In the genomic region with DNA sequence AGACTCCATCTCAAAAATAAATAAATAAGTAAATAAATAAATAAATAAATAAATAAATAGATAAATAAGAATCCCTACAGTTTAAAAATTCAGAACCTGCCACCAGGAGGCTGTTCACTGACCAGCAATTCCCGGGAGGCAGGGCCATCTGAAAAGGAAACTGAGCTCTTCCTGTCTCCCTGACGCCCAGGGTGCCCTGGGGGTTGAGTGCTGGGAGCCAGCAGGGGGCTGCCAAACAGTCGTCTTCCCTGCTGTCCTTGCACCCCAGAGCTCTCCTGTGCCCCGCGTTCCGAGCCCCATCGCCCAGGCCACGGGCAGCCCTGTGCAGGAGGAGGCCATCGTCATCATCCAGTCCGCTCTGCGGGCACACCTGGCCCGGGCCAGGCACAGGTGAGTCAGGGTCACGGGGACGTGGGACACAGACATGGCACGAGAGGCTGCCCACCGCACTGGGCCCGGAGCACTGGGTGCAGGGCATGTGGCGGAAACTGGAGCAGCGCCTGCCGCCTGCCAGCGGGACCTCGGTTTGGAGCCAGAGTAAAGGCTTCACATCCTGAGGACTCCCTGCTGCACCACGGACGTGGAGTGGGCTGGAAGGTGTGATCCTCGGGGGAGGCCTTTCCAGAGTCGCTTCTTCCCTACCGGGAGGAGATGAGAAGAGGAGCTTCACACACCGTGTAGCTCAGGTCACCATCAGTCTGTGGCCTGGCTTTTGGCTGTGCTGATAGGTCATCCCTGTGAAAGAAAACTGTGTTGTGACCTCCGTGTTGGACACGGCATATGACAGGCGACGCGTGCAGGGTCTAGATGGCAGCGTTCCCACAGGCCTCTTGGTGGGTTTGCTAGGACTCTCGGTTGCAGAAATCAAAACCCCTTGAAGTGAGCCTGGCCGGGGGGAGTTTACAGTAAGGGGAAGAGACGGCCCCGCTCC, we compare ENCODE assay signal across 2 cellular contexts.
TF ChIP-seq lines count a peak whose summit lies in the region.

No MANE protein-coding gene starts in this region.

TF ChIP-seq in HepG2, 621 proteins besides CTCF, POLR2A, EP300 and RAD21:
- TF ChIP-seq IRX3 (CRISPR knock-in tag; IDR thresholded peaks at IDR 0.05; ENCODE audit: borderline replicate concordance, low read depth) (no peak), PREB (CRISPR knock-in tag; IDR thresholded peaks at IDR 0.05) (no peak), RBM22 (optimal IDR thresholded peaks at IDR 0.05; ENCODE audit: low read length) (no peak), ZNF7 (CRISPR knock-in tag; IDR thresholded peaks at IDR 0.05) (no peak), ZNF766 (CRISPR knock-in tag; IDR thresholded peaks at IDR 0.05; ENCODE audit: borderline replicate concordance) (no peak), RFXAP (CRISPR knock-in tag; IDR thresholded peaks at IDR 0.05; ENCODE audit: borderline replicate concordance) (no peak), TOPORS (CRISPR knock-in tag; IDR thresholded peaks at IDR 0.05) (no peak), YEATS4 (CRISPR knock-in tag; IDR thresholded peaks at IDR 0.05; ENCODE audit: borderline replicate concordance) (no peak), ZNF205 (CRISPR knock-in tag; IDR thresholded peaks at IDR 0.05) (no peak), ZNF350 (CRISPR knock-in tag; IDR thresholded peaks at IDR 0.05; ENCODE audit: borderline replicate concordance, low read depth) (no peak), NFIC (IDR thresholded peaks at IDR 0.05; ENCODE audit: low read length) (no peak)
- TF ChIP-seq, protein P1, sequence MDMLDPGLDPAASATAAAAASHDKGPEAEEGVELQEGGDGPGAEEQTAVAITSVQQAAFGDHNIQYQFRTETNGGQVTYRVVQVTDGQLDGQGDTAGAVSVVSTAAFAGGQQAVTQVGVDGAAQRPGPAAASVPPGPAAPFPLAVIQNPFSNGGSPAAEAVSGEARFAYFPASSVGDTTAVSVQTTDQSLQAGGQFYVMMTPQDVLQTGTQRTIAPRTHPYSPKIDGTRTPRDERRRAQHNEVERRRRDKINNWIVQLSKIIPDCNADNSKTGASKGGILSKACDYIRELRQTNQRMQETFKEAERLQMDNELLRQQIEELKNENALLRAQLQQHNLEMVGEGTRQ (IDR thresholded peaks at IDR 0.05; ENCODE audit: low read depth, low read length), result no peak
- TF ChIP-seq, protein P1 (CRISPR knock-in tag; IDR thresholded peaks at IDR 0.05; ENCODE audit: borderline replicate concordance), result no peak
- TF ChIP-seq, protein P2, sequence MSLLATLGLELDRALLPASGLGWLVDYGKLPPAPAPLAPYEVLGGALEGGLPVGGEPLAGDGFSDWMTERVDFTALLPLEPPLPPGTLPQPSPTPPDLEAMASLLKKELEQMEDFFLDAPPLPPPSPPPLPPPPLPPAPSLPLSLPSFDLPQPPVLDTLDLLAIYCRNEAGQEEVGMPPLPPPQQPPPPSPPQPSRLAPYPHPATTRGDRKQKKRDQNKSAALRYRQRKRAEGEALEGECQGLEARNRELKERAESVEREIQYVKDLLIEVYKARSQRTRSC (CRISPR knock-in tag; IDR thresholded peaks at IDR 0.05; ENCODE audit: low read depth), result no peak

TF ChIP-seq in H1, 55 proteins besides CTCF, POLR2A, EP300 and RAD21:
- TF ChIP-seq, protein P3, sequence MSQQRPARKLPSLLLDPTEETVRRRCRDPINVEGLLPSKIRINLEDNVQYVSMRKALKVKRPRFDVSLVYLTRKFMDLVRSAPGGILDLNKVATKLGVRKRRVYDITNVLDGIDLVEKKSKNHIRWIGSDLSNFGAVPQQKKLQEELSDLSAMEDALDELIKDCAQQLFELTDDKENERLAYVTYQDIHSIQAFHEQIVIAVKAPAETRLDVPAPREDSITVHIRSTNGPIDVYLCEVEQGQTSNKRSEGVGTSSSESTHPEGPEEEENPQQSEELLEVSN (IDR thresholded peaks at IDR 0.05), result no peak
- TF ChIP-seq SUZ12 (IDR thresholded peaks at IDR 0.05; ENCODE audit: low read length) (no peak), POU5F1 (IDR thresholded peaks at IDR 0.05; ENCODE audit: low read depth, low read length) (no peak), RNF2 (IDR thresholded peaks at IDR 0.05; ENCODE audit: borderline replicate concordance, low read depth, low read length, missing control alignments, poor library complexity, severe bottlenecking) (no peak), CBX8 (IDR thresholded peaks at IDR 0.05; ENCODE audit: borderline replicate concordance, low read depth, low read length) (no peak), RXRA (IDR thresholded peaks at IDR 0.05; ENCODE audit: insufficient read depth, low read depth, low read length) (no peak), HDAC2 (IDR thresholded peaks at IDR 0.05; ENCODE audit: borderline replicate concordance in 1 of 2, low read depth in 2 of 2, low read length in 2 of 2) (no peak), SRF (IDR thresholded peaks at IDR 0.05; ENCODE audit: low read depth, low read length) (no peak), CBX5 (IDR thresholded peaks at IDR 0.05; ENCODE audit: low read depth, low read length) (no peak), NRF1 (IDR thresholded peaks at IDR 0.05; ENCODE audit: low read depth, low read length) (no peak), SIN3A (conservative IDR thresholded peaks at IDR 0.05 in 1 of 2, IDR thresholded peaks at IDR 0.05 in 1 of 2; ENCODE audit: low read depth in 1 of 2, low read length in 2 of 2) (no peak), RFX5 (IDR thresholded peaks at IDR 0.05; ENCODE audit: borderline replicate concordance, low read depth, low read length) (no peak), PHF8 (conservative IDR thresholded peaks at IDR 0.05; ENCODE audit: low read depth, low read length) (no peak), FOSL1 (IDR thresholded peaks at IDR 0.05; ENCODE audit: insufficient read depth, low read depth, low read length) (no peak), TAF7 (optimal IDR thresholded peaks at IDR 0.05; ENCODE audit: borderline replicate concordance, low read depth, low read length) (no peak), SIX5 (IDR thresholded peaks at IDR 0.05; ENCODE audit: low read depth, low read length) (no peak), KDM5A (IDR thresholded peaks at IDR 0.05; ENCODE audit: low read length) (no peak), SP1 (IDR thresholded peaks at IDR 0.05; ENCODE audit: low read depth, low read length) (no peak)
- TF ChIP-seq, protein P4, sequence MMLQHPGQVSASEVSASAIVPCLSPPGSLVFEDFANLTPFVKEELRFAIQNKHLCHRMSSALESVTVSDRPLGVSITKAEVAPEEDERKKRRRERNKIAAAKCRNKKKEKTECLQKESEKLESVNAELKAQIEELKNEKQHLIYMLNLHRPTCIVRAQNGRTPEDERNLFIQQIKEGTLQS (IDR thresholded peaks at IDR 0.05; ENCODE audit: insufficient read depth, low read depth, low read length), result no peak
